Comparison of ENCODE assay signal across 8 cellular contexts in the genomic region with DNA sequence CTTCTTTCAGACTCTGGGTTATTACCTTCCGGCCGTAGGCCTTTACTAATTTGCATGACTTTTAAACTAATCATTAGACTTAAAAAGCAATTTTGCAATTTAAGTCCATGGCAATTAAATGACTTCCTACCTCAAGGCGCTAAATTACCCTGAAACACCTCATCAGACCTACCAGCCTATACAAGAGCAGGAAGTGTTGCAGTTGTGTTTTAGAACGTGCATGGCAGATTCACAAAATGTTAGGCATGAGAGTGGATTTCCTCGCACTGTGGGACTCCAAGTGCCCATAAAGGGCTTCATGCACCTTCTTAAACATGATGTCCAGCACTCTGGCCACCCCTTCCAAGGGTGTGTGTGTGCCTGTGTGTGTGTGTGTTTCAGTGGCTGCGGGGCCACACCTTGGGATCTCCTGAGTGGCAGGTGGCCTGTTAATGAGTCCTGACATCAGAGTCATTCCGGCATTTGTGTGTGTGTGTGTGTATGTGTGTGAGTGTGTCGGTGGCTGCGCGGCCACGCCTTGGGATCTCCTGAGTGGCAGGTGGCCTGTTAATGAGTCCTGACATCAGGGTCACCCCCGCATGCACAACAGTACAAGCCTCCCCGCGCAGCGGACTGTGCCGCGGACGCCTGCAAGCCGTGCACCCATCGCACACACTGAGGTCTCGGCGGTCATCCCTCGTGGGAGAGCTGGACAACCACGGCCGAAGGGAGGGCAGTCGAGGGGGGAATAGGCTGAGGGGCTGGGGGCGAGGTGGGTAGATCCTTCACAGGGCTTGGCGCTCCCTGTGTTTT. TPM values are rescaled to one million over a fixed set of nuclear protein-coding genes. Genes with fewer than 3 reads are reported as not detected.
DNase-seq lines count a peak whose midpoint lies in the region; ATAC-seq and TF ChIP-seq lines count a peak whose summit lies in the region.

No MANE protein-coding gene starts in this region.

- H3K27ac ChIP-seq in HUES64 (ENCODE audit: low read depth, low read length) (peak overlapping the region; percentile 88), SK-N-SH (ENCODE audit: low read depth in 2 of 2, low read length in 1 of 2) (peak overlapping the region; percentile 92 to 94; a peak in 3 of 4 replicates), hepatocyte (peak overlapping the region; percentile 99)

- TF ChIP-seq EP300 in SK-N-SH (IDR thresholded peaks at IDR 0.05; ENCODE audit: borderline replicate concordance in 1 of 2, low read depth in 1 of 2, low read length in 1 of 2) = no peak

- H3K4me3 ChIP-seq in HUES64 (ENCODE audit: low read length) (peak overlapping the region; percentile 78), SK-N-SH (ENCODE audit: low read depth in 2 of 2, low read length in 1 of 2) (peak overlapping the region; percentile 77), hepatocyte (peak overlapping the region; percentile 68), retinal pigment epithelial cell (ENCODE audit: low read length) (peak overlapping the region; percentile 92)

- H3F3A ChIP-seq in SK-N-SH (replicated peaks; ENCODE audit: insufficient read depth) = no peaks in the 10 kb centered on the region

- peaks cover 10% of the 10 kb centered on the region for H3K4me1 ChIP-seq in HUES64 (ENCODE audit: insufficient read depth, low read length)
- H3K4me1 ChIP-seq in SK-N-SH (ENCODE audit: control insufficient read depth in 1 of 2, insufficient read depth in 2 of 2, low read depth in 1 of 2, low read length in 1 of 2) = no peaks in the 10 kb centered on the region; a peak in 1 of 4 replicates
- peaks cover 15% of the 10 kb centered on the region for H3K4me1 ChIP-seq in hepatocyte (ENCODE audit: insufficient read depth)

- CTCF ChIA-PET in SK-N-SH (lab: Yijun Ruan, JAX) = interaction anchor here (0.7 to 1.5 kb wide), 3 partner anchors 11 to 462 kb away, joined by 3 to 6 read pairs (median 5); no protein-coding TSS in a partner anchor

- H3K9ac ChIP-seq in HUES64 (ENCODE audit: low read depth, low read length) = peak overlapping the region; percentile 84
- H3K9ac ChIP-seq in SK-N-SH = peak overlapping the region; percentile 82

- DNase-seq in DMS79 (lab: John Stamatoyannopoulos, UW) (peak; percentile 69), SK-N-SH (no peak), amygdala (lab: John Stamatoyannopoulos, UW) (peak in 35 of 56 donors; percentile 14 to 74 (median 55)), hepatocyte (ENCODE audit: low spot score) (peak; percentile 76), retinal pigment epithelial cell (ENCODE audit: low read depth) (no peak), middle frontal gyrus (ENCODE audit: extremely low spot score, low spot score) (no peak)

- TF ChIP-seq RAD21 in SK-N-SH (IDR thresholded peaks at IDR 0.05; ENCODE audit: low read length) = no peak

- H4K20me1 ChIP-seq in SK-N-SH (ENCODE audit: insufficient read depth) = no peaks in the 10 kb centered on the region
- no peaks in the 10 kb centered on the region for H4K20me1 ChIP-seq in hepatocyte (ENCODE audit: insufficient read depth, poor library complexity, severe bottlenecking)

- H3K9me3 ChIP-seq in HUES64 (ENCODE audit: insufficient read depth, low read depth, low read length) = no peaks in the 10 kb centered on the region
- no peaks in the 10 kb centered on the region for H3K9me3 ChIP-seq in SK-N-SH
- H3K9me3 ChIP-seq in hepatocyte (ENCODE audit: low read depth) = no peaks in the 10 kb centered on the region

- H3K79me2 ChIP-seq in SK-N-SH (ENCODE audit: insufficient read depth) (peaks cover 18% of the 10 kb centered on the region), hepatocyte (peaks cover 39% of the 10 kb centered on the region)

- no peak for TF ChIP-seq CTCF in SK-N-SH (IDR thresholded peaks at IDR 0.05)
- no peak for TF ChIP-seq CTCF in hepatocyte (IDR thresholded peaks at IDR 0.05; ENCODE audit: poor library complexity)
- no peak for TF ChIP-seq CTCF in retinal pigment epithelial cell (conservative IDR thresholded peaks at IDR 0.05; ENCODE audit: low read depth, low read length)

- H2AFZ ChIP-seq in SK-N-SH (ENCODE audit: low read depth) (peak overlapping the region; percentile 99), hepatocyte (peak overlapping the region; percentile 93)

- ATAC-seq in GM21526 (IDR thresholded peaks at IDR 0.05; ENCODE audit: low FRiP score, unreplicated experiment) = peak; percentile 36

- POLR2A ChIA-PET in SK-N-SH (lab: Yijun Ruan, JAX) = interaction anchor here (1.8 kb wide), 1 partner anchor 81 kb away, joined by 12 read pairs; a partner anchor contains a TSS

- 15% methylated on average over 28 of the region's 28 CpGs for WGBS in HUES64
- WGBS in SK-N-SH (ENCODE audit: low lambda C conversion rate) = 20% methylated on average over 21 of the region's 28 CpGs
- 13% methylated on average over 27 of the region's 28 CpGs for WGBS in hepatocyte (ENCODE audit: low lambda C conversion rate, missing lambda C conversion rate)

- peak overlapping the region; percentile 79 for H3K4me2 ChIP-seq in SK-N-SH
- peak overlapping the region; percentile 79 for H3K4me2 ChIP-seq in hepatocyte

- no peaks in the 10 kb centered on the region for H3K36me3 ChIP-seq in HUES64 (ENCODE audit: insufficient read depth, low read length)
- H3K36me3 ChIP-seq in SK-N-SH (replicated peaks in 1 of 2; ENCODE audit: control insufficient read depth in 1 of 2, insufficient read depth in 2 of 2, low read length in 1 of 2) = peaks cover 0 to 9% of the 10 kb centered on the region in 2 experiments
- no peaks in the 10 kb centered on the region for H3K36me3 ChIP-seq in hepatocyte (replicated peaks; ENCODE audit: insufficient read depth, low read depth)

- H3K9me2 ChIP-seq in SK-N-SH (no peaks in the 10 kb centered on the region), hepatocyte (replicated peaks; ENCODE audit: insufficient read depth) (no peaks in the 10 kb centered on the region)

- H3K27me3 ChIP-seq in HUES64 (ENCODE audit: insufficient read depth, low read length) (no peaks in the 10 kb centered on the region), SK-N-SH (ENCODE audit: insufficient read depth) (no peaks in the 10 kb centered on the region), hepatocyte (no peaks in the 10 kb centered on the region)

TF ChIP-seq in SK-N-SH, 30 proteins besides CTCF, POLR2A, EP300 and RAD21:
- TF ChIP-seq, protein P1, sequence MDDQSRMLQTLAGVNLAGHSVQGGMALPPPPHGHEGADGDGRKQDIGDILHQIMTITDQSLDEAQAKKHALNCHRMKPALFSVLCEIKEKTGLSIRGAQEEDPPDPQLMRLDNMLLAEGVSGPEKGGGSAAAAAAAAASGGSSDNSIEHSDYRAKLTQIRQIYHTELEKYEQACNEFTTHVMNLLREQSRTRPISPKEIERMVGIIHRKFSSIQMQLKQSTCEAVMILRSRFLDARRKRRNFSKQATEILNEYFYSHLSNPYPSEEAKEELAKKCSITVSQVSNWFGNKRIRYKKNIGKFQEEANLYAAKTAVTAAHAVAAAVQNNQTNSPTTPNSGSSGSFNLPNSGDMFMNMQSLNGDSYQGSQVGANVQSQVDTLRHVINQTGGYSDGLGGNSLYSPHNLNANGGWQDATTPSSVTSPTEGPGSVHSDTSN (IDR thresholded peaks at IDR 0.05) = peak; percentile 47; the same call in 1 of the 2 replicates
- no peak for TF ChIP-seq POLR2AphosphoS5 (IDR thresholded peaks at IDR 0.05; ENCODE audit: low read depth, low read length)
TF ChIP-seq in SK-N-SH: peak in this region for 1.

RNA-seq across cellular contexts. Expression of a gene that starts 0.9 kb away (rescaled TPM):
- 30.5 TPM for polyA plus RNA-seq in HUES64 (2013, experiment 1 of 2)
- 31.6 TPM for polyA plus RNA-seq in HUES64 (2013, experiment 2 of 2)
- polyA plus RNA-seq in SK-N-SH (2012; rRNA removed) = 9.2 and 12.1 TPM in 2 replicates
- 11.7 and 12.2 TPM in 2 replicates for polyA plus RNA-seq in SK-N-SH (2012; cell fraction: cytosol; rRNA removed)
- polyA plus RNA-seq in SK-N-SH (2012; cell fraction: nucleus; rRNA removed) = 12.5 and 28.0 TPM in 2 replicates
- total RNA-seq in hepatocyte = 18.9 and 20.5 TPM in 2 replicates
- polyA plus RNA-seq in hepatocyte = 7.3 and 11.7 TPM in 2 replicates

Comparison
In these comparisons a context has a peak if more than half of its experiments do, and no peak if none do; other contexts are left out.
1. DNase-seq: peak in DMS79 (single experiment), amygdala (35 of 56) and hepatocyte (single experiment); none in SK-N-SH (single experiment), retinal pigment epithelial cell (single experiment) and middle frontal gyrus (single experiment).
2. Peak in every context shown above with its lines, with median percentiles within 50 percentile points of each other: H3K27ac ChIP-seq and H3K4me3 ChIP-seq.